In genomic region chr12:81809829-81810595, GRCh38 we compare ENCODE assay signal across 9 cellular contexts. TPM values are rescaled to one million over a fixed set of nuclear protein-coding genes. Genes with fewer than 3 reads are reported as not detected.
A peak's percentile ranks its signal among the peaks of the same experiment; 100 is the strongest.
DNase-seq lines count a peak whose midpoint lies in the region; ATAC-seq and TF ChIP-seq lines count a peak whose summit lies in the region.
"Had no signal": no experiment of that assay in that cellular context is flagged by ENCODE, and none has a peak within 500 bp of the region (broad histone marks: within the 10 kb centered on the region; RNA-seq: fewer than 3 reads in every experiment).

No MANE protein-coding gene starts in this region.

- no peaks in the 10 kb centered on the region for H3K9me3 ChIP-seq in adrenal gland (replicated peaks in 1 of 3)

- peak; percentile 85 for ATAC-seq in GM19395 (IDR thresholded peaks at IDR 0.05; ENCODE audit: unreplicated experiment)
- ATAC-seq in HG03097 (IDR thresholded peaks at IDR 0.05; ENCODE audit: low FRiP score, unreplicated experiment): peak; percentile 74
- ATAC-seq in GM19035 (IDR thresholded peaks at IDR 0.05; ENCODE audit: unreplicated experiment): no peak
- ATAC-seq: PC-3 had no signal

- H3K4me1 ChIP-seq in ACC112 (ENCODE audit: control insufficient read depth, insufficient read depth, low read length, unreplicated experiment) (no peaks in the 10 kb centered on the region), adrenal gland (replicated peaks in 1 of 2) (peaks cover 0 to 10% of the 10 kb centered on the region in 2 donors)

- H3K36me3 Mint-ChIP-seq in activated naive CD8-positive, alpha-beta T cell treated with anti-CD3 and anti-CD28 coated beads for 36 hours: peaks cover 8% of the 10 kb centered on the region

- H3K27ac Mint-ChIP-seq in activated naive CD8-positive, alpha-beta T cell treated with anti-CD3 and anti-CD28 coated beads for 36 hours: peak overlapping the region; percentile 83

- WGBS in adrenal gland, 4 donors: 23 to 33% (median 31%) methylated on average over 4 of the region's 4 CpGs

- no peak for DNase-seq in activated naive CD8-positive, alpha-beta T cell treated with anti-CD3 and anti-CD28 coated beads for 36 hours
- DNase-seq in activated CD8-positive, alpha-beta memory T cell treated with anti-CD3 and anti-CD28 coated beads, Interleukin-2, amount 50 U/mL, for 48 hours: no peak
- DNase-seq in cardiac septum (ENCODE audit: low spot score) (no peak), adrenal gland (no peak)
- DNase-seq: PC-3 had no signal

- no peaks in the 10 kb centered on the region for H3K79me2 ChIP-seq in ACC112 (ENCODE audit: control insufficient read depth, insufficient read depth, low read length, unreplicated experiment)

- intact Hi-C loops in cardiac septum (cut with DNase I): no loop called here
- intact Hi-C loops in adrenal gland (cut with DNase I): no loop called here

- H3K4me3 ChIP-seq in ACC112 (ENCODE audit: low read depth, low read length) (peak overlapping the region; percentile 45; the same call in 1 of the 2 replicates), adrenal gland (no peak overlapping the region)

- H3K36me3 ChIP-seq in ACC112 (ENCODE audit: insufficient read depth, low read length): no peaks in the 10 kb centered on the region
- no peaks in the 10 kb centered on the region for H3K36me3 ChIP-seq in adrenal gland (replicated peaks in 1 of 2)

- TF ChIP-seq CTCF in adrenal gland (IDR thresholded peaks at IDR 0.05): no peak

- H3K27ac ChIP-seq in ACC112 (ENCODE audit: low read depth, low read length) (peak overlapping the region; percentile 45), adrenal gland (peak overlapping the region in 1 of 5 donors; percentile 69)

- no peak overlapping the region for H3K4me3 Mint-ChIP-seq in activated naive CD8-positive, alpha-beta T cell treated with anti-CD3 and anti-CD28 coated beads for 36 hours

- H3K27me3 ChIP-seq in ACC112 (ENCODE audit: insufficient read depth, low read length) (no peaks in the 10 kb centered on the region), adrenal gland (no peaks in the 10 kb centered on the region)

- TF ChIP-seq POLR2A in adrenal gland (IDR thresholded peaks at IDR 0.05): no peak

- H2AFZ ChIP-seq in ACC112 (ENCODE audit: low read length, unreplicated experiment): no peak overlapping the region

- H3K27me3 Mint-ChIP-seq in activated naive CD8-positive, alpha-beta T cell treated with anti-CD3 and anti-CD28 coated beads for 36 hours: peaks cover 22% of the 10 kb centered on the region

- H3K4me1 Mint-ChIP-seq in activated naive CD8-positive, alpha-beta T cell treated with anti-CD3 and anti-CD28 coated beads for 36 hours: peaks cover 12% of the 10 kb centered on the region

- H3K9me3 Mint-ChIP-seq in activated naive CD8-positive, alpha-beta T cell treated with anti-CD3 and anti-CD28 coated beads for 36 hours: peaks cover 10% of the 10 kb centered on the region

RNA-seq across cellular contexts. Expression of gene PPFIA2, which starts 50.9 kb away (rescaled TPM):
- total RNA-seq in activated naive CD8-positive, alpha-beta T cell treated with anti-CD3 and anti-CD28 coated beads for 36 hours: under 1 TPM; 0.41 to 0.42 TPM
- 0.57 TPM for total RNA-seq in cardiac septum
- total RNA-seq in adrenal gland: 1 to 10 TPM in 5 of 8 donors, under 1 TPM in 3; 0.35 to 8.5 (median 1.5) TPM
- 10 to 100 TPM in 2 of 3 donors, 1 to 10 TPM in 1; 3.1 to 16.4 (median 11.0) TPM for polyA plus RNA-seq in adrenal gland
- total RNA-seq: PC-3 had no signal
